34 cellular contexts compared by ENCODE assay signal in the genomic region with DNA sequence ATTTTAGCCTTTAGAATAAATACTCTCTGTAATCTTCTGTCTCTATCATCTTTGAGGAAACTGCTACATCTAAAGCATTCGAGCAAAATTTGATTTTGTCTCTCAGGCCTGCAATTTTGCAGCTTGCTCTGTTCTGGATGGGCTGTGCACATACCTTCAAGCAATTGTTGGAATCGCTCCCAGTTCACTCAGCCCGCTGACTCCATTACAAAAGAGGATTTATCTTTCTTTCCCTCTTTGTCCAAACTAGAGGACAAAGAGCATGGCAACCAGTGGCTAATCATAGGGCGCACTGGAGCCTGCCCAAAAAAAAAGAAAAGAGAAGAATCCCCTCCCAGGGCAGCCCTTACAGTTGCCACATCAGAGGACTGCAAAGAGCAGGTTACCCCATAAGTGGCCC. TPM values are rescaled to one million over a fixed set of nuclear protein-coding genes. Genes with fewer than 3 reads are reported as not detected.
DNase-seq lines count a peak whose midpoint lies in the region; ATAC-seq and TF ChIP-seq lines count a peak whose summit lies in the region.
"Had no signal": no experiment of that assay in that cellular context is flagged by ENCODE, and none has a peak within 500 bp of the region (broad histone marks: within the 10 kb centered on the region; RNA-seq: fewer than 3 reads in every experiment).

No MANE protein-coding gene starts in this region.

- TF ChIP-seq CTCF in fibroblast of lung (conservative IDR thresholded peaks at IDR 0.05 in 1 of 2, IDR thresholded peaks at IDR 0.05 in 1 of 2; ENCODE audit: low read depth in 1 of 2, low read length in 2 of 2) (no peak), neural progenitor cell (IDR thresholded peaks at IDR 0.05) (no peak), ascending aorta (IDR thresholded peaks at IDR 0.05) (no peak), hepatocyte (IDR thresholded peaks at IDR 0.05; ENCODE audit: poor library complexity) (no peak)

- H3K27me3 Mint-ChIP-seq in neural progenitor cell (ENCODE audit: insufficient read depth, low read depth), result no peaks in the 10 kb centered on the region
- H3K27me3 Mint-ChIP-seq: B cell; stimulated activated naive CD8-positive, alpha-beta T cell treated with anti-CD3 and anti-CD28 coated beads, Interleukin-15, amount 100 ng/mL, for 72 hours had no signal

- H3K4me3 Mint-ChIP-seq in neural progenitor cell, result no peak overlapping the region
- H3K4me3 Mint-ChIP-seq: activated CD4-positive, alpha-beta T cell treated with anti-CD3 and anti-CD28 coated beads, Interleukin-2, amount 10 ng/mL, durations not matched to agents 24 days and 14 days; activated naive CD4-positive, alpha-beta T cell treated with anti-CD3 and anti-CD28 coated beads, Interleukin-2, amount 50 U/mL, for 24 hours; B cell; CD4-positive, alpha-beta memory T cell; naive thymus-derived CD8-positive, alpha-beta T cell; stimulated activated naive CD8-positive, alpha-beta T cell treated with anti-CD3 and anti-CD28 coated beads, Interleukin-15, amount 100 ng/mL, for 72 hours; T-cell had no signal

- peaks cover 49% of the 10 kb centered on the region for H3K4me1 Mint-ChIP-seq in neural progenitor cell

- H3K4me1 ChIP-seq in fibroblast of lung (ENCODE audit: control insufficient read depth, extremely low read depth, insufficient read depth, low read length), result no peaks in the 10 kb centered on the region
- H3K4me1 ChIP-seq in neural progenitor cell, result peaks cover 35% of the 10 kb centered on the region
- peaks cover 9 to 20% of the 10 kb centered on the region in 2 donors for H3K4me1 ChIP-seq in ascending aorta
- no peaks in the 10 kb centered on the region for H3K4me1 ChIP-seq in hepatocyte (ENCODE audit: insufficient read depth)
- H3K4me1 ChIP-seq: SJCRH30 had no signal

- H2AFZ ChIP-seq in fibroblast of lung (ENCODE audit: low read length) (no peak overlapping the region), neural progenitor cell (replicated peaks) (peak overlapping the region; percentile 76), hepatocyte (no peak overlapping the region)

- H3K4me3 ChIP-seq in fibroblast of lung (replicated peaks in 1 of 4; ENCODE audit: control extremely low read depth in 1 of 4, insufficient read depth in 1 of 4, low read depth in 3 of 4, low read length in 4 of 4) (no peak overlapping the region), neural progenitor cell (peak overlapping the region; percentile 19), ascending aorta (no peak overlapping the region), hepatocyte (no peak overlapping the region)
- H3K4me3 ChIP-seq: cardiac muscle cell, coronary artery, heart left ventricle, ovary, SJCRH30, vagina had no signal

- H3K4me2 ChIP-seq in fibroblast of lung (ENCODE audit: extremely low read depth, insufficient read depth, low read length), result no peak overlapping the region
- peak overlapping the region; percentile 60 for H3K4me2 ChIP-seq in neural progenitor cell
- no peak overlapping the region for H3K4me2 ChIP-seq in hepatocyte

- no peak overlapping the region for H3K9ac ChIP-seq in fibroblast of lung (ENCODE audit: insufficient read depth, low read length)
- H3K9ac ChIP-seq in neural progenitor cell, result no peak overlapping the region

- H3K9me2 ChIP-seq in hepatocyte (replicated peaks; ENCODE audit: insufficient read depth), result no peaks in the 10 kb centered on the region

- peak; percentile 1 for DNase-seq in EH (ENCODE audit: low read depth)
- DNase-seq in NCI-H2227 treated with DMSO at 0.1 percent for 48 hours (lab: John Stamatoyannopoulos, UW), result peak; percentile 30
- peak; percentile 37 to 39 for DNase-seq in fibroblast of lung (ENCODE audit: low read depth in 2 of 2)
- DNase-seq in neural progenitor cell (ENCODE audit: low spot score), result peak; percentile 78
- DNase-seq in ascending aorta (ENCODE audit: low spot score in 2 of 2), result no peak
- DNase-seq in dedifferentiated amniotic fluid mesenchymal stem cell (ENCODE audit: extremely low spot score), result no peak
- no peak for DNase-seq in hepatocyte (ENCODE audit: low spot score)
- DNase-seq: activated CD4-positive, alpha-beta T cell treated with anti-CD3 and anti-CD28 coated beads, Interleukin-2, amount 10 ng/mL, durations not matched to agents 24 days and 14 days; activated CD8-positive, alpha-beta memory T cell treated with anti-CD3 and anti-CD28 coated beads for 24 hours; activated T-cell treated with anti-CD3 and anti-CD28 coated beads for 4 hours; amniotic stem cell; CD4-positive, alpha-beta memory T cell; erythroblast; GOT3; KBM-7; kidney; naive thymus-derived CD8-positive, alpha-beta T cell; NCI-H1092 treated with DMSO at 0.1 percent for 48 hours; NCI-H1930; NCI-H226; NCI-H748 treated with DMSO at 0.1 percent for 48 hours; retina; SJCRH30; stimulated activated naive CD8-positive, alpha-beta T cell treated with anti-CD3 and anti-CD28 coated beads, Interleukin-15, amount 100 ng/mL, for 72 hours; T-cell; WERI-Rb-1 had no signal

- peaks cover 26% of the 10 kb centered on the region for H3F3A ChIP-seq in neural progenitor cell (ENCODE audit: low read depth)

- intact Hi-C loops in ascending aorta (cut with DNase I), result no loop called here

- H3K9me3 ChIP-seq in fibroblast of lung (ENCODE audit: control insufficient read depth, insufficient read depth, low read depth, low read length), result no peaks in the 10 kb centered on the region
- H3K9me3 ChIP-seq in neural progenitor cell (ENCODE audit: low read depth), result no peaks in the 10 kb centered on the region
- H3K9me3 ChIP-seq in ascending aorta, result no peaks in the 10 kb centered on the region
- no peaks in the 10 kb centered on the region for H3K9me3 ChIP-seq in hepatocyte (ENCODE audit: low read depth)
- H3K9me3 ChIP-seq: heart left ventricle, ovary, SJCRH30, vagina had no signal

- ATAC-seq in GM18861 (IDR thresholded peaks at IDR 0.05; ENCODE audit: unreplicated experiment), result no peak
- ATAC-seq: heart left ventricle; naive thymus-derived CD8-positive, alpha-beta T cell; stimulated activated naive CD8-positive, alpha-beta T cell treated with anti-CD3 and anti-CD28 coated beads, Interleukin-15, amount 100 ng/mL, for 72 hours; T-cell had no signal

- H3K27me3 ChIP-seq in fibroblast of lung (ENCODE audit: control insufficient read depth, insufficient read depth, low read length), result no peaks in the 10 kb centered on the region
- H3K27me3 ChIP-seq in neural progenitor cell, result no peaks in the 10 kb centered on the region
- no peaks in the 10 kb centered on the region for H3K27me3 ChIP-seq in ascending aorta
- H3K27me3 ChIP-seq in hepatocyte, result no peaks in the 10 kb centered on the region
- H3K27me3 ChIP-seq: cardiac muscle cell, ovary, vagina had no signal

- H4K20me1 ChIP-seq in fibroblast of lung (ENCODE audit: control insufficient read depth, extremely low read depth, insufficient read depth, low read length) (no peaks in the 10 kb centered on the region), neural progenitor cell (ENCODE audit: low read depth) (no peaks in the 10 kb centered on the region), hepatocyte (ENCODE audit: insufficient read depth, poor library complexity, severe bottlenecking) (no peaks in the 10 kb centered on the region)

- WGBS in hepatocyte (ENCODE audit: low lambda C conversion rate, missing lambda C conversion rate), result 82% methylated on average over 4 of the region's 4 CpGs

- H3K27ac ChIP-seq in fibroblast of lung (ENCODE audit: insufficient read depth, low read length) (no peak overlapping the region), neural progenitor cell (peak overlapping the region; percentile 65), ascending aorta (no peak overlapping the region), hepatocyte (no peak overlapping the region)
- H3K27ac ChIP-seq: cardiac muscle cell, coronary artery, heart left ventricle, ovary, SJCRH30, vagina, WERI-Rb-1 had no signal

- no peaks in the 10 kb centered on the region for H3K36me3 Mint-ChIP-seq in neural progenitor cell
- H3K36me3 Mint-ChIP-seq: activated naive CD4-positive, alpha-beta T cell treated with anti-CD3 and anti-CD28 coated beads, Interleukin-2, amount 50 U/mL, for 24 hours; CD4-positive, alpha-beta memory T cell; naive thymus-derived CD8-positive, alpha-beta T cell; T-cell had no signal

- no peaks in the 10 kb centered on the region for H3K36me3 ChIP-seq in fibroblast of lung (ENCODE audit: control insufficient read depth, insufficient read depth, low read length)
- H3K36me3 ChIP-seq in neural progenitor cell, result no peaks in the 10 kb centered on the region
- H3K36me3 ChIP-seq in ascending aorta, result no peaks in the 10 kb centered on the region
- H3K36me3 ChIP-seq in hepatocyte (replicated peaks; ENCODE audit: insufficient read depth, low read depth), result no peaks in the 10 kb centered on the region
- H3K36me3 ChIP-seq: cardiac muscle cell, heart left ventricle, ovary, SJCRH30, vagina, WERI-Rb-1 had no signal

- no peaks in the 10 kb centered on the region for H3K9me3 Mint-ChIP-seq in neural progenitor cell
- H3K9me3 Mint-ChIP-seq: activated CD4-positive, alpha-beta T cell treated with anti-CD3 and anti-CD28 coated beads, Interleukin-2, amount 10 ng/mL, durations not matched to agents 24 days and 14 days; activated naive CD4-positive, alpha-beta T cell treated with anti-CD3 and anti-CD28 coated beads, Interleukin-2, amount 50 U/mL, for 24 hours; naive thymus-derived CD8-positive, alpha-beta T cell; stimulated activated naive CD8-positive, alpha-beta T cell treated with anti-CD3 and anti-CD28 coated beads, Interleukin-15, amount 100 ng/mL, for 72 hours; T-cell had no signal

- H3K79me2 ChIP-seq in fibroblast of lung (ENCODE audit: control insufficient read depth, insufficient read depth, low read length), result no peaks in the 10 kb centered on the region
- no peaks in the 10 kb centered on the region for H3K79me2 ChIP-seq in neural progenitor cell (ENCODE audit: low read depth)
- no peaks in the 10 kb centered on the region for H3K79me2 ChIP-seq in hepatocyte

- peak overlapping the region; percentile 96 for H3K27ac Mint-ChIP-seq in neural progenitor cell
- H3K27ac Mint-ChIP-seq: activated CD4-positive, alpha-beta T cell treated with anti-CD3 and anti-CD28 coated beads, Interleukin-2, amount 10 ng/mL, durations not matched to agents 24 days and 14 days; activated naive CD4-positive, alpha-beta T cell treated with anti-CD3 and anti-CD28 coated beads, Interleukin-2, amount 50 U/mL, for 24 hours; B cell; CD4-positive, alpha-beta memory T cell; naive thymus-derived CD8-positive, alpha-beta T cell; stimulated activated naive CD8-positive, alpha-beta T cell treated with anti-CD3 and anti-CD28 coated beads, Interleukin-15, amount 100 ng/mL, for 72 hours; T-cell had no signal

RNA-seq across cellular contexts. Expression of gene DUT, which starts 49.0 kb away (rescaled TPM):
- 41.6 and 47.6 TPM in 2 replicates for total RNA-seq in fibroblast of lung
- polyA plus RNA-seq in fibroblast of lung, result 52.9 and 78.8 TPM in 2 replicates
- polyA plus RNA-seq in fibroblast of lung (2012), result 68.1 and 110 TPM in 2 replicates
- 1.9 and 4.6 TPM in 2 replicates for polyA minus RNA-seq in fibroblast of lung (ENCODE audit: low replicate concordance)
- 51.6 and 55.4 TPM in 2 replicates for total RNA-seq in neural progenitor cell (ENCODE audit: low replicate concordance)
- total RNA-seq in ascending aorta, result 150 TPM
- total RNA-seq in hepatocyte, result 45.1 and 50.9 TPM in 2 replicates
- polyA plus RNA-seq in hepatocyte, result 65.9 and 70.4 TPM in 2 replicates

Comparison
In these comparisons a context has a peak if more than half of its experiments do, and no peak if none do; other contexts are left out.
1. DNase-seq: peak in EH (single experiment), NCI-H2227 treated with DMSO at 0.1 percent for 48 hours (single experiment), fibroblast of lung (2 of 2) and neural progenitor cell (single experiment); none in ascending aorta (0 of 2), dedifferentiated amniotic fluid mesenchymal stem cell (single experiment) and hepatocyte (single experiment).